Comparison of ENCODE assay signal across 8 cellular contexts in the genomic region with DNA sequence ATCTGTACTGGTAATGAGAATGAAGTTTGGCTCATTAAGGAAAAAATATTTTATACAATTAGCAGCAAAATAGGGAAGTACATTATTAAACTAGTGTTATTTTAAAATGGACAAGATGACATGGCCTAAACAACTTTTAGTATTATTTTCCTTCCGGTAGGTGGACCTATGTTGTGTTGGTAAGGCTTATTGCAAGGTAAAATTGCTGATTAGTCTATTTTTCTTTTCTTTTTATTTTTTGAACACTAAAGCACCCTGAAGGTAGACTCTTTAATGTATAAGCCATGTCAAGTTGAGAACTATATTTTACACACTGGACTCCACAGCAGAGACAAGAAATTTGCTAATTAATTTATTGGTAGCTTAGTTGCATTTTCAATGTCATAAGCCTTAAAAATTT.
"Had no signal": no experiment of that assay in that cellular context is flagged by ENCODE, and none has a peak within 500 bp of the region (broad histone marks: within the 10 kb centered on the region; RNA-seq: fewer than 3 reads in every experiment).

No MANE protein-coding gene starts in this region.

- H3K4me3 ChIP-seq: GM12878 had no signal

- FAIRE-seq: G401.6, GM12878, GM12891, GM12892, GM18507, GM19239 had no signal

- DNase-seq: GDM1, GF-D8 had no signal

- ATAC-seq: GM12878 had no signal
